ENCODE assay signal across 23 cellular contexts in genomic region chr2:225590932-225591331, GRCh38.
DNase-seq lines count a peak whose midpoint lies in the region; ATAC-seq, FAIRE-seq and TF ChIP-seq lines count a peak whose summit lies in the region.
"Had no signal": no experiment of that assay in that cellular context is flagged by ENCODE, and none has a peak within 500 bp of the region (broad histone marks: within the 10 kb centered on the region; RNA-seq: fewer than 3 reads in every experiment).

No MANE protein-coding gene starts in this region.

- H3K36me3 ChIP-seq in HepG2 (replicated peaks in 1 of 2; ENCODE audit: control insufficient read depth in 1 of 2, insufficient read depth in 2 of 2, low read length in 2 of 2) (no peaks in the 10 kb centered on the region), right lobe of liver (no peaks in the 10 kb centered on the region), bronchial epithelial cell (ENCODE audit: control insufficient read depth, insufficient read depth, low read length) (no peaks in the 10 kb centered on the region)
- H3K36me3 ChIP-seq: BLaER1 had no signal

- no peak overlapping the region for H2AFZ ChIP-seq in HepG2 (ENCODE audit: low read length)
- H2AFZ ChIP-seq: GM23338 had no signal

- no peak for TF ChIP-seq RAD21 in HepG2 (CRISPR knock-in tag; IDR thresholded peaks at IDR 0.05)

- TF ChIP-seq EP300 in HepG2 (IDR thresholded peaks at IDR 0.05; ENCODE audit: low read depth in 2 of 2, low read length in 2 of 2) = no peak
- TF ChIP-seq EP300 in HepG2 (CRISPR knock-in tag; IDR thresholded peaks at IDR 0.05; ENCODE audit: borderline replicate concordance) = no peak

- H3K4me2 ChIP-seq in HepG2 (ENCODE audit: low read depth, low read length) = no peak overlapping the region
- H3K4me2 ChIP-seq: A549, BLaER1, GM23338 had no signal

- POLR2A ChIA-PET in HepG2 (lab: Yijun Ruan, JAX) = no interaction called here

- no peak overlapping the region for H3K4me3 ChIP-seq in HepG2 (replicated peaks in 1 of 3; ENCODE audit: insufficient read depth in 1 of 3, low read depth in 2 of 3, low read length in 3 of 3)
- H3K4me3 ChIP-seq in right lobe of liver = no peak overlapping the region
- H3K4me3 ChIP-seq in bronchial epithelial cell (ENCODE audit: low read depth, low read length) = no peak overlapping the region
- H3K4me3 ChIP-seq: A549, BLaER1, GM23338 had no signal

- TF ChIP-seq CTCF in HepG2 (CRISPR knock-in tag; IDR thresholded peaks at IDR 0.05) = no peak
- TF ChIP-seq CTCF in right lobe of liver (IDR thresholded peaks at IDR 0.05) = no peak
- TF ChIP-seq CTCF in bronchial epithelial cell (IDR thresholded peaks at IDR 0.05; ENCODE audit: insufficient read depth, low read length, severe bottlenecking) = no peak
- TF ChIP-seq CTCF in foreskin keratinocyte (conservative IDR thresholded peaks at IDR 0.05) = no peak

- H3K9me3 ChIP-seq in HepG2 (ENCODE audit: low read length) = no peaks in the 10 kb centered on the region
- no peaks in the 10 kb centered on the region for H3K9me3 ChIP-seq in right lobe of liver
- H3K9me3 ChIP-seq: A549, BLaER1 had no signal

- no peak overlapping the region for H3K27ac ChIP-seq in HepG2 (ENCODE audit: extremely low read length, insufficient read depth, low read length)
- H3K27ac ChIP-seq in right lobe of liver = no peak overlapping the region
- H3K27ac ChIP-seq in foreskin keratinocyte = no peak overlapping the region
- H3K27ac ChIP-seq: 22Rv1, A549, BLaER1, HL-60 had no signal

- no peak overlapping the region for H3K9ac ChIP-seq in HepG2 (ENCODE audit: insufficient read depth, low read depth, low read length)
- H3K9ac ChIP-seq: BLaER1 had no signal

- H3K4me1 ChIP-seq in HepG2 (ENCODE audit: insufficient read depth, low read length) = no peaks in the 10 kb centered on the region
- no peaks in the 10 kb centered on the region for H3K4me1 ChIP-seq in right lobe of liver
- no peaks in the 10 kb centered on the region for H3K4me1 ChIP-seq in foreskin keratinocyte
- H3K4me1 ChIP-seq: A549, BLaER1 had no signal

- ATAC-seq in HepG2 = peak; percentile 45; the same call in 2 of the 3 replicates
- no peak for ATAC-seq in right lobe of liver
- ATAC-seq in GM21390 (IDR thresholded peaks at IDR 0.05; ENCODE audit: unreplicated experiment) = no peak
- no peak for ATAC-seq in foreskin keratinocyte
- ATAC-seq: A549, GM23338 had no signal

- no peaks in the 10 kb centered on the region for H3K79me2 ChIP-seq in HepG2 (ENCODE audit: insufficient read depth, low read length)

- in situ Hi-C loops in HepG2 (cut with HindIII; ENCODE audit: extremely low pct_ligation_motif_present, low pct_unique_long_range_greater_than_20kb) (no loop called here), KBM-7 (cut with MboI; ENCODE audit: low pct_unique_long_range_greater_than_20kb, low sequenced_read_pairs) (no loop called here)

- intact Hi-C loops in HepG2 (cut with micrococcal nuclease; ENCODE audit: unreplicated experiment) = no loop called here
- intact Hi-C loops in right lobe of liver (cut with DNase I) = no loop called here

- FAIRE-seq in HepG2 (lab: Jason Lieb, UNC) (no peak), bronchial epithelial cell (lab: Jason Lieb, UNC) (peak; percentile 47)
- FAIRE-seq: A549, GM12892, GM18507, H54, HTR-8/SVneo had no signal

- 0% methylated on average over 3 of the region's 3 CpGs for WGBS in HepG2 (ENCODE audit: low lambda C conversion rate)
- WGBS in right lobe of liver (ENCODE audit: insufficient coverage, low coverage, low lambda C conversion rate, missing lambda C conversion rate) = 54% methylated on average over 3 of the region's 3 CpGs

- H3K27me3 ChIP-seq in HepG2 (ENCODE audit: control insufficient read depth in 1 of 2, insufficient read depth in 2 of 2, low read length in 2 of 2) (no peaks in the 10 kb centered on the region), right lobe of liver (no peaks in the 10 kb centered on the region), bronchial epithelial cell (ENCODE audit: control insufficient read depth, insufficient read depth, low read length) (no peaks in the 10 kb centered on the region), foreskin keratinocyte (no peaks in the 10 kb centered on the region)
- H3K27me3 ChIP-seq: BLaER1 had no signal

- TF ChIP-seq POLR2A in HepG2 (IDR thresholded peaks at IDR 0.05; ENCODE audit: insufficient read depth in 1 of 2, low read depth in 2 of 2, low read length in 2 of 2) (no peak), right lobe of liver (IDR thresholded peaks at IDR 0.05) (no peak)

- CTCF ChIA-PET in HepG2 (lab: Yijun Ruan, JAX; ENCODE audit: low intra/inter-chr PET ratio, low total read pairs) = no interaction called here

- no peaks in the 10 kb centered on the region for H4K20me1 ChIP-seq in HepG2 (ENCODE audit: insufficient read depth, low read length)
- H4K20me1 ChIP-seq: BLaER1 had no signal

- BruUV-seq in HepG2 (replicated peaks; lab: Mats Ljungman, UMichigan) = no TSS peak

- DNase-seq in HepG2 (ENCODE audit: low spot score) (no peak), right lobe of liver (no peak), bronchial epithelial cell (ENCODE audit: low read depth) (no peak), iPS-NIHi7 (ENCODE audit: extremely low spot score) (peak; percentile 17), KBM-7 (no peak), T-helper 9 cell (no peak), foreskin keratinocyte (no peak)
- DNase-seq: CD4-positive, alpha-beta memory T cell; DMS153; DMS79; GDM1; HCEC 1CT; HFFc6 had no signal

TF ChIP-seq in HepG2, 621 proteins besides CTCF, POLR2A, EP300 and RAD21:
- no peak for TF ChIP-seq ZNF264 (CRISPR knock-in tag; IDR thresholded peaks at IDR 0.05)
- TF ChIP-seq ZNF574 (CRISPR knock-in tag; IDR thresholded peaks at IDR 0.05) = peak; percentile 84
